Comparison of ENCODE assay signal across 23 cellular contexts in genomic region chr21:17583898-17584297, GRCh38. TPM values are rescaled to one million over a fixed set of nuclear protein-coding genes. Genes with fewer than 3 reads are reported as not detected.
DNase-seq lines count a peak whose midpoint lies in the region; ATAC-seq, FAIRE-seq and TF ChIP-seq lines count a peak whose summit lies in the region.
"Had no signal": no experiment of that assay in that cellular context is flagged by ENCODE, and none has a peak within 500 bp of the region (broad histone marks: within the 10 kb centered on the region; RNA-seq: fewer than 3 reads in every experiment).

No MANE protein-coding gene starts in this region.

- H3K4me3 Mint-ChIP-seq in WTC11: no peak overlapping the region
- H3K4me3 Mint-ChIP-seq in activated naive CD4-positive, alpha-beta T cell treated with anti-CD3 and anti-CD28 coated beads for 36 hours: no peak overlapping the region
- H3K4me3 Mint-ChIP-seq: CD14-positive monocyte; CD4-positive, alpha-beta memory T cell; CD4-positive, CD25-positive, alpha-beta regulatory T cell; CD8-positive, alpha-beta memory T cell had no signal

- H3K9me3 ChIP-seq in HepG2 (ENCODE audit: low read length) (no peaks in the 10 kb centered on the region), right lobe of liver (no peaks in the 10 kb centered on the region)
- H3K9me3 ChIP-seq: A549, BE2C, BLaER1 had no signal

- H3K4me2 ChIP-seq in HepG2 (ENCODE audit: low read depth, low read length): no peak overlapping the region
- H3K4me2 ChIP-seq: A549, BLaER1 had no signal

- TF ChIP-seq RAD21 in HepG2 (CRISPR knock-in tag; IDR thresholded peaks at IDR 0.05): no peak

- in situ Hi-C loops in HepG2 (cut with HindIII; ENCODE audit: extremely low pct_ligation_motif_present, low pct_unique_long_range_greater_than_20kb): loop anchor here (10.0 kb wide), 1 partner anchor 199 kb away; no protein-coding TSS in a partner anchor

- intact Hi-C loops in HepG2 (cut with micrococcal nuclease; ENCODE audit: unreplicated experiment): no loop called here
- intact Hi-C loops in right lobe of liver (cut with DNase I): no loop called here
- intact Hi-C loops in activated naive CD4-positive, alpha-beta T cell treated with anti-CD3 and anti-CD28 coated beads for 36 hours (cut with micrococcal nuclease): no loop called here

- H3K4me3 ChIP-seq in HepG2 (replicated peaks in 1 of 3; ENCODE audit: insufficient read depth in 1 of 3, low read depth in 2 of 3, low read length in 3 of 3): no peak overlapping the region
- no peak overlapping the region for H3K4me3 ChIP-seq in right lobe of liver
- H3K4me3 ChIP-seq: A549, BLaER1 had no signal

- no peak overlapping the region for H2AFZ ChIP-seq in HepG2 (ENCODE audit: low read length)

- ATAC-seq in HepG2: no peak
- ATAC-seq in right lobe of liver: no peak
- no peak for ATAC-seq in WTC11
- ATAC-seq: A549 had no signal

- H3K4me1 Mint-ChIP-seq in WTC11: peaks cover 6% of the 10 kb centered on the region
- H3K4me1 Mint-ChIP-seq in activated naive CD4-positive, alpha-beta T cell treated with anti-CD3 and anti-CD28 coated beads for 36 hours (ENCODE audit: low read depth): no peaks in the 10 kb centered on the region
- H3K4me1 Mint-ChIP-seq: CD14-positive monocyte; CD4-positive, alpha-beta memory T cell; CD4-positive, CD25-positive, alpha-beta regulatory T cell; CD8-positive, alpha-beta memory T cell had no signal

- TF ChIP-seq POLR2A in HepG2 (IDR thresholded peaks at IDR 0.05; ENCODE audit: insufficient read depth in 1 of 2, low read depth in 2 of 2, low read length in 2 of 2) (no peak), right lobe of liver (IDR thresholded peaks at IDR 0.05) (no peak)

- CTCF ChIA-PET in HepG2 (lab: Yijun Ruan, JAX; ENCODE audit: low intra/inter-chr PET ratio, low total read pairs) (no interaction called here), WTC11 (lab: Charles Lee) (interaction anchor here (1.6 to 2.3 kb wide), 2 partner anchors 183 to 197 kb away, joined by 3 to 54 read pairs; no protein-coding TSS in a partner anchor)
- CTCF ChIA-PET in activated naive CD4-positive, alpha-beta T cell treated with anti-CD3 and anti-CD28 coated beads for 36 hours (lab: Charles Lee): interaction anchor here (0.6 to 1.0 kb wide), 2 partner anchors 67 to 197 kb away, joined by 3 read pairs; no protein-coding TSS in a partner anchor

- TF ChIP-seq EP300 in HepG2 (IDR thresholded peaks at IDR 0.05; ENCODE audit: low read depth in 2 of 2, low read length in 2 of 2): no peak
- TF ChIP-seq EP300 in HepG2 (CRISPR knock-in tag; IDR thresholded peaks at IDR 0.05; ENCODE audit: borderline replicate concordance): no peak

- no TSS peak for BruUV-seq in HepG2 (replicated peaks; lab: Mats Ljungman, UMichigan)

- H3K36me3 Mint-ChIP-seq in WTC11: peaks cover 4% of the 10 kb centered on the region
- no peaks in the 10 kb centered on the region for H3K36me3 Mint-ChIP-seq in activated naive CD4-positive, alpha-beta T cell treated with anti-CD3 and anti-CD28 coated beads for 36 hours (ENCODE audit: low read depth)
- H3K36me3 Mint-ChIP-seq: CD14-positive monocyte; CD4-positive, alpha-beta memory T cell; CD4-positive, CD25-positive, alpha-beta regulatory T cell; CD8-positive, alpha-beta memory T cell had no signal

- peaks cover 5% of the 10 kb centered on the region; the same call in 1 of the 2 replicates for H3K4me1 ChIP-seq in HepG2 (ENCODE audit: insufficient read depth, low read length)
- peaks cover 0 to 6% (median 0%) of the 10 kb centered on the region in 4 donors for H3K4me1 ChIP-seq in right lobe of liver
- H3K4me1 ChIP-seq: A549, BE2C, BLaER1 had no signal

- H3K9me3 Mint-ChIP-seq in WTC11: no peaks in the 10 kb centered on the region
- H3K9me3 Mint-ChIP-seq in activated naive CD4-positive, alpha-beta T cell treated with anti-CD3 and anti-CD28 coated beads for 36 hours: no peaks in the 10 kb centered on the region
- H3K9me3 Mint-ChIP-seq: CD14-positive monocyte; CD4-positive, alpha-beta memory T cell; CD8-positive, alpha-beta memory T cell had no signal

- 0 out of 2 replicates have a peak overlapping the region, but pooled peaks have one; percentile 34 for H3K27ac Mint-ChIP-seq in WTC11
- no peak overlapping the region for H3K27ac Mint-ChIP-seq in activated naive CD4-positive, alpha-beta T cell treated with anti-CD3 and anti-CD28 coated beads for 36 hours
- H3K27ac Mint-ChIP-seq: CD14-positive monocyte; CD4-positive, alpha-beta memory T cell; CD4-positive, CD25-positive, alpha-beta regulatory T cell; CD8-positive, alpha-beta memory T cell had no signal

- no peak overlapping the region for H3K9ac ChIP-seq in HepG2 (ENCODE audit: insufficient read depth, low read depth, low read length)
- H3K9ac ChIP-seq: BLaER1 had no signal

- POLR2A ChIA-PET in HepG2 (lab: Yijun Ruan, JAX) (no interaction called here), WTC11 (lab: Charles Lee) (no interaction called here)

- DNase-seq in HepG2 (ENCODE audit: low spot score): no peak
- no peak for DNase-seq in right lobe of liver
- no peak for DNase-seq in WTC11 (ENCODE audit: low spot score)
- no peak for DNase-seq in urothelium cell line (ENCODE audit: low spot score)
- no peak for DNase-seq in activated naive CD4-positive, alpha-beta T cell treated with anti-CD3 and anti-CD28 coated beads for 36 hours
- no peak for DNase-seq in NCI-H1694 treated with DMSO at 0.1 percent for 48 hours (lab: John Stamatoyannopoulos, UW)
- DNase-seq: BE2C; C1 segment of cervical spinal cord; Calu3; CD4-positive, alpha-beta memory T cell; CD4-positive, CD25-positive, alpha-beta regulatory T cell; CD8-positive, alpha-beta memory T cell; COR-L47; DMS79 treated with DMSO at 0.1 percent for 48 hours; GF-D8 had no signal

- H3K79me2 ChIP-seq in HepG2 (ENCODE audit: insufficient read depth, low read length): peaks cover 4% of the 10 kb centered on the region

- no peaks in the 10 kb centered on the region for H3K27me3 ChIP-seq in HepG2 (ENCODE audit: control insufficient read depth in 1 of 2, insufficient read depth in 2 of 2, low read length in 2 of 2)
- H3K27me3 ChIP-seq in right lobe of liver: no peaks in the 10 kb centered on the region
- H3K27me3 ChIP-seq: BE2C, BLaER1 had no signal

- H3K27me3 Mint-ChIP-seq in WTC11 (ENCODE audit: low read depth): no peaks in the 10 kb centered on the region
- H3K27me3 Mint-ChIP-seq in activated naive CD4-positive, alpha-beta T cell treated with anti-CD3 and anti-CD28 coated beads for 36 hours (ENCODE audit: low read depth): no peaks in the 10 kb centered on the region
- H3K27me3 Mint-ChIP-seq: CD4-positive, alpha-beta memory T cell had no signal

- H4K20me1 ChIP-seq in HepG2 (ENCODE audit: insufficient read depth, low read length): 0 out of 2 replicates have a peak, but pooled peaks cover 2% of the 10 kb centered on the region
- H4K20me1 ChIP-seq: BLaER1 had no signal

- TF ChIP-seq CTCF in HepG2 (CRISPR knock-in tag; IDR thresholded peaks at IDR 0.05) (no peak), right lobe of liver (IDR thresholded peaks at IDR 0.05) (no peak), WTC11 (IDR thresholded peaks at IDR 0.05) (no peak)

- H3K27ac ChIP-seq in HepG2 (ENCODE audit: extremely low read length, insufficient read depth, low read length) (no peak overlapping the region), right lobe of liver (no peak overlapping the region)
- H3K27ac ChIP-seq: 22Rv1, A549, BLaER1 had no signal

- H3K36me3 ChIP-seq in HepG2 (replicated peaks in 1 of 2; ENCODE audit: control insufficient read depth in 1 of 2, insufficient read depth in 2 of 2, low read length in 2 of 2) (peaks cover 0 to 7% of the 10 kb centered on the region in 2 experiments; a peak in 3 of 5 replicates), right lobe of liver (no peaks in the 10 kb centered on the region)
- H3K36me3 ChIP-seq: BE2C, BLaER1 had no signal

- WGBS in HepG2 (ENCODE audit: low lambda C conversion rate): 96% methylated on average over 3 of the region's 3 CpGs
- WGBS in right lobe of liver (ENCODE audit: insufficient coverage, low coverage, low lambda C conversion rate, missing lambda C conversion rate): 72% methylated on average over 2 of the region's 3 CpGs

- FAIRE-seq in HepG2 (lab: Jason Lieb, UNC) (no peak), urothelium cell line (lab: Jason Lieb, UNC) (peak; percentile 27)
- FAIRE-seq: A549, D721Med, G401.6, GM12891, GM19239 had no signal

TF ChIP-seq in HepG2, 621 proteins besides CTCF, POLR2A, EP300 and RAD21 (continues in another document):
- TF ChIP-seq MAFF (IDR thresholded peaks at IDR 0.05; ENCODE audit: low read depth, low read length) (0 out of 2 replicates have a peak, but pooled peaks have one; percentile 3), HNRNPK (IDR thresholded peaks at IDR 0.05; ENCODE audit: low read depth, low read length, poor library complexity, severe bottlenecking) (no peak)

TF ChIP-seq in WTC11, 78 proteins besides CTCF, POLR2A, EP300 and RAD21 (continues in another document):
- no peak for TF ChIP-seq MXD4 (CRISPR knock-in tag; IDR thresholded peaks at IDR 0.05; ENCODE audit: borderline replicate concordance)

RNA-seq across cellular contexts. Expression of gene BTG3, which starts 28.8 kb away (rescaled TPM):
- 11.6 and 13.9 TPM in 2 replicates for total RNA-seq in HepG2 (2016; rRNA removed; fragmentation: Illumina TruSeq; extraction: Trizol)
- 2.6 and 3.3 TPM in 2 replicates for total RNA-seq in HepG2 (2016; cell fraction: cytosol; rRNA removed; fragmentation: Illumina TruSeq; extraction: Trizol; ENCODE audit: low read depth)
- 14.2 and 15.8 TPM in 2 replicates for total RNA-seq in HepG2 (2016; cell fraction: insoluble cytoplasmic fraction; rRNA removed; fragmentation: Illumina TruSeq; extraction: Trizol)
- 5.4 and 6.1 TPM in 2 replicates for total RNA-seq in HepG2 (2016; cell fraction: membrane; rRNA removed; fragmentation: Illumina TruSeq; extraction: Trizol)
- 28.7 and 34.0 TPM in 2 replicates for total RNA-seq in HepG2 (2016; cell fraction: nucleus; rRNA removed; fragmentation: Illumina TruSeq; extraction: Trizol)
- polyA plus RNA-seq in HepG2 (2011; rRNA removed): 22.5 and 27.4 TPM in 2 replicates
- polyA plus RNA-seq in HepG2 (2011; cell fraction: cytosol; rRNA removed): 11.5 and 19.2 TPM in 2 replicates
- polyA plus RNA-seq in HepG2 (2011; cell fraction: nucleus; rRNA removed): 12.4 and 14.1 TPM in 2 replicates
- 42.9 and 43.4 TPM in 2 replicates for polyA plus RNA-seq in HepG2 (2012)
- 2.5 and 3.0 TPM in 2 replicates for polyA plus RNA-seq in HepG2 (2016; cell fraction: cytosol; fragmentation: Illumina TruSeq; extraction: Trizol; ENCODE audit: low read depth)
- polyA plus RNA-seq in HepG2 (2016; cell fraction: insoluble cytoplasmic fraction; fragmentation: Illumina TruSeq; extraction: Trizol; ENCODE audit: low read depth): 20.7 and 21.3 TPM in 2 replicates
- polyA plus RNA-seq in HepG2 (2016; cell fraction: membrane; fragmentation: Illumina TruSeq; extraction: Trizol; ENCODE audit: low read depth): 4.3 and 4.4 TPM in 2 replicates
- polyA plus RNA-seq in HepG2 (2016; cell fraction: nucleus; fragmentation: Illumina TruSeq; extraction: Trizol; ENCODE audit: insufficient read depth, low read depth): 26.5 and 30.1 TPM in 2 replicates
- 3.9 and 11.3 TPM in 2 replicates for polyA minus RNA-seq in HepG2 (2011; rRNA and poly(A)+ RNA removed; ENCODE audit: low replicate concordance)
- polyA minus RNA-seq in HepG2 (2011; cell fraction: cytosol; rRNA and poly(A)+ RNA removed): 9.0 and 9.1 TPM in 2 replicates
- 42.6 and 51.3 TPM in 2 replicates for polyA minus RNA-seq in HepG2 (2011; cell fraction: nucleus; rRNA and poly(A)+ RNA removed)
- total RNA-seq in right lobe of liver: 10 to 100 TPM in 2 of 6 experiments, 1 to 10 TPM in 4; 1.1 to 14.3 (median 5.6) TPM
- total RNA-seq in WTC11 (2021): 21.2 to 25.2 TPM (median 23.9 TPM) in 3 replicates
- total RNA-seq in activated naive CD4-positive, alpha-beta T cell treated with anti-CD3 and anti-CD28 coated beads for 36 hours: 10 to 100 TPM; 50.4 to 51.9 TPM
